In the genomic region with DNA sequence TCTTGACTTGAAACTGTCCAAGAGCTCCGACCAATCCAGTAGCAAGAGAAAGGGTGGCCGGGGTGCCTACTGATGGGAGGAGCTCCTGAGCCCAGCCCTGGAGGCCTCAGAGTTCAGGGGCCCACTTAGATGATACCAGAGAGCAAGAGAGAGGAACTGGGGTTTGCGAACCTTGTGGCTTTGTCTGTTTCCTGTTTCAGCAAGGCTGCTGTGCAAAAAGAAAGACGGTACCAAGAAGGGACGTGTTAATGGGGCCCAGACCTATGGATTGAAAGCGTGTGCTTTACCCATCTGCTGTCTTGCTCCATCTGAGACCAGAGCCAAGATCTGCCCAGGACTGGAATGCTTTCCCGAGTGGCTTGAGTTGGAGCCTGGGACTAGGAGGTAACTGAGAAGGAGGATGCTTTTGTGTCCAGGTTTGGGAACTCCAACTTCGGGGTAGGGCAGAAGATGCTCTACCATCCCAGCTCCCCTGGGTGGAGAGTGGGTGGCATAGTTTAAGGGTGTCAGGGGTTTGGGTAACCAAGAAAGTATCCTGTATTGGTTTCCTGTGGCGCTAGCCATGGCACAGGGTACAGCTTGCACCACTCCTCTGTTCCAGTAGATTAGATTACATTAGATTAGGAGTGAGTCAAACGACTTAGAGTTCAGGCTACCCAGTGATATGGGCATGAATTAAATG, we compare ENCODE assay signal across 8 cellular contexts. TPM values are rescaled to one million over a fixed set of nuclear protein-coding genes. Genes with fewer than 3 reads are reported as not detected.
DNase-seq lines count a peak whose midpoint lies in the region; ATAC-seq and TF ChIP-seq lines count a peak whose summit lies in the region.

Gene TRAF3IP3 (plus strand): TSS at position 128 of the 682 bp plus-strand sequence. CDS start 3,987 bp downstream, outside the sequence.

- H3K27ac Mint-ChIP-seq in activated T-helper 1 cell treated with anti-CD3 and anti-CD28 coated beads, Interleukin-12 subunit alpha, Interleukin-12 subunit beta, Interleukin-2, Interleukin-4 antibody, amounts not matched to agents 30 ng/mL and 10 ng/mL and 1 ng/mL, durations not matched to agents 14 hours and 24 hours and 36 hours, result peak within 1 kb of the TSS; percentile 98

- H3K9me3 ChIP-seq in OCI-LY1 (ENCODE audit: low read length), result no peaks in the 10 kb centered on the region
- no peaks in the 10 kb centered on the region for H3K9me3 ChIP-seq in mucosa of stomach (ENCODE audit: control insufficient read depth, low read length)
- no peaks in the 10 kb centered on the region for H3K9me3 ChIP-seq in thyroid gland

- no peaks in the 10 kb centered on the region for H3K9me2 ChIP-seq in OCI-LY1 (ENCODE audit: low read depth, low read length)

- H3K36me3 ChIP-seq in OCI-LY1 (ENCODE audit: insufficient read depth, low read length), result no peaks in the 10 kb centered on the region
- H3K36me3 ChIP-seq in mucosa of stomach (ENCODE audit: control insufficient read depth, insufficient read depth, low read length), result no peaks in the 10 kb centered on the region
- no peaks in the 10 kb centered on the region for H3K36me3 ChIP-seq in thyroid gland

- peak; percentile 50 for TF ChIP-seq POLR2A in GM15510 (IDR thresholded peaks at IDR 0.05; ENCODE audit: borderline replicate concordance, extremely low read depth, insufficient read length)
- no peak for TF ChIP-seq POLR2A in thyroid gland (IDR thresholded peaks at IDR 0.05)

- intact Hi-C loops in activated T-helper 1 cell treated with anti-CD3 and anti-CD28 coated beads, Interleukin-12 subunit alpha, Interleukin-12 subunit beta, Interleukin-2, Interleukin-4 antibody, amounts not matched to agents 30 ng/mL and 10 ng/mL and 1 ng/mL, durations not matched to agents 14 hours and 24 hours and 36 hours (cut with micrococcal nuclease), result loop anchor here (1.0 to 10.0 kb wide), 7 partner anchors 12 to 1921 kb away; partner anchors contain the start of genes C1orf74, NEK2 and UTP25
- intact Hi-C loops in thyroid gland (cut with DNase I), result no loop called here

- H3K9me3 Mint-ChIP-seq in activated T-helper 1 cell treated with anti-CD3 and anti-CD28 coated beads, Interleukin-12 subunit alpha, Interleukin-12 subunit beta, Interleukin-2, Interleukin-4 antibody, amounts not matched to agents 30 ng/mL and 10 ng/mL and 1 ng/mL, durations not matched to agents 14 hours and 24 hours and 36 hours, result no peaks in the 10 kb centered on the region

- H3K79me2 ChIP-seq in OCI-LY1 (ENCODE audit: insufficient read depth, low read length), result no peaks in the 10 kb centered on the region

- H3K4me1 Mint-ChIP-seq in activated T-helper 1 cell treated with anti-CD3 and anti-CD28 coated beads, Interleukin-12 subunit alpha, Interleukin-12 subunit beta, Interleukin-2, Interleukin-4 antibody, amounts not matched to agents 30 ng/mL and 10 ng/mL and 1 ng/mL, durations not matched to agents 14 hours and 24 hours and 36 hours (ENCODE audit: low read depth), result peaks cover 80% of the 10 kb centered on the region

- no peak for TF ChIP-seq CTCF in OCI-LY1 (IDR thresholded peaks at IDR 0.05; ENCODE audit: low read length)
- no peak for TF ChIP-seq CTCF in thyroid gland (IDR thresholded peaks at IDR 0.05)
- no peak for TF ChIP-seq CTCF in foreskin fibroblast (IDR thresholded peaks at IDR 0.05; ENCODE audit: low read depth, low read length)

- H3F3A ChIP-seq in OCI-LY1 (ENCODE audit: insufficient read depth, low read length), result no peaks in the 10 kb centered on the region

- no peaks in the 10 kb centered on the region for H4K20me1 ChIP-seq in OCI-LY1 (ENCODE audit: insufficient read depth, low read length)

- ATAC-seq in HG02642 (IDR thresholded peaks at IDR 0.05; ENCODE audit: poor library complexity, unreplicated experiment), result peak; percentile 83

- 70 to 75% methylated on average over 10 of the region's 10 CpGs for WGBS in thyroid gland, 2 donors

- peak within 1 kb of the TSS; percentile 99 for H3K4me3 Mint-ChIP-seq in activated T-helper 1 cell treated with anti-CD3 and anti-CD28 coated beads, Interleukin-12 subunit alpha, Interleukin-12 subunit beta, Interleukin-2, Interleukin-4 antibody, amounts not matched to agents 30 ng/mL and 10 ng/mL and 1 ng/mL, durations not matched to agents 14 hours and 24 hours and 36 hours

- H3K27ac ChIP-seq in OCI-LY1 (ENCODE audit: low read depth, low read length, poor library complexity, severe bottlenecking) (peak within 1 kb of the TSS; percentile 36), thyroid gland (no peak within 1 kb of the TSS)

- H3K4me3 ChIP-seq in OCI-LY1 (ENCODE audit: low read depth, low read length, poor library complexity, severe bottlenecking), result peak within 1 kb of the TSS; percentile 38
- no peak within 1 kb of the TSS for H3K4me3 ChIP-seq in mucosa of stomach (ENCODE audit: low read length)
- H3K4me3 ChIP-seq in thyroid gland (replicated peaks in 1 of 3), result no peak within 1 kb of the TSS
- H3K4me3 ChIP-seq in foreskin fibroblast (ENCODE audit: low read depth in 1 of 2, low read length in 2 of 2), result no peak within 1 kb of the TSS

- H2AFZ ChIP-seq in OCI-LY1 (ENCODE audit: low read length), result 0 out of 2 replicates have a peak within 1 kb of the TSS, but pooled peaks have one; percentile 16

- DNase-seq in activated T-helper 1 cell treated with anti-CD3 and anti-CD28 coated beads, Interleukin-12 subunit alpha, Interleukin-12 subunit beta, Interleukin-2, Interleukin-4 antibody, amounts not matched to agents 30 ng/mL and 10 ng/mL and 1 ng/mL, durations not matched to agents 14 hours and 24 hours and 36 hours (ENCODE audit: low spot score), result peak; percentile 74
- DNase-seq in NCI-H2081 treated with DMSO at 0.1 percent for 48 hours (lab: John Stamatoyannopoulos, UW) (no peak), thyroid gland (no peak), foreskin fibroblast (no peak)

- no peaks in the 10 kb centered on the region for H3K27me3 ChIP-seq in OCI-LY1 (ENCODE audit: insufficient read depth, low read length)
- H3K27me3 ChIP-seq in mucosa of stomach (ENCODE audit: control insufficient read depth, insufficient read depth, low read length), result no peaks in the 10 kb centered on the region
- H3K27me3 ChIP-seq in thyroid gland, result no peaks in the 10 kb centered on the region

- H3K4me1 ChIP-seq in OCI-LY1 (ENCODE audit: insufficient read depth, low read length, severe bottlenecking) (peaks cover 22% of the 10 kb centered on the region), mucosa of stomach (ENCODE audit: control insufficient read depth, insufficient read depth, low read length) (peaks cover 6% of the 10 kb centered on the region), thyroid gland (no peaks in the 10 kb centered on the region)

- peak within 1 kb of the TSS; percentile 49 for H3K4me2 ChIP-seq in OCI-LY1 (ENCODE audit: low read length)

- H3K27me3 Mint-ChIP-seq in activated T-helper 1 cell treated with anti-CD3 and anti-CD28 coated beads, Interleukin-12 subunit alpha, Interleukin-12 subunit beta, Interleukin-2, Interleukin-4 antibody, amounts not matched to agents 30 ng/mL and 10 ng/mL and 1 ng/mL, durations not matched to agents 14 hours and 24 hours and 36 hours (ENCODE audit: insufficient read depth), result no peaks in the 10 kb centered on the region

- H3K9ac ChIP-seq in OCI-LY1 (ENCODE audit: low read length) (peak within 1 kb of the TSS; percentile 40; the same call in 1 of the 2 replicates), mucosa of stomach (ENCODE audit: low read length) (peak within 1 kb of the TSS; percentile 17)

- H3K36me3 Mint-ChIP-seq in activated T-helper 1 cell treated with anti-CD3 and anti-CD28 coated beads, Interleukin-12 subunit alpha, Interleukin-12 subunit beta, Interleukin-2, Interleukin-4 antibody, amounts not matched to agents 30 ng/mL and 10 ng/mL and 1 ng/mL, durations not matched to agents 14 hours and 24 hours and 36 hours (ENCODE audit: low read depth), result peaks cover 56% of the 10 kb centered on the region

RNA-seq across cellular contexts. Expression of gene TRAF3IP3, which starts in this region (rescaled TPM):
- 378 and 384 TPM in 2 replicates for total RNA-seq in activated T-helper 1 cell treated with anti-CD3 and anti-CD28 coated beads, Interleukin-12 subunit alpha, Interleukin-12 subunit beta, Interleukin-2, Interleukin-4 antibody, amounts not matched to agents 30 ng/mL and 10 ng/mL and 1 ng/mL, durations not matched to agents 14 hours and 24 hours and 36 hours
- total RNA-seq in thyroid gland, result 1 to 10 TPM in 3 of 4 donors, under 1 TPM in 1; 0.93 to 2.8 (median 2.3) TPM

Comparison
In these comparisons a context has a peak if more than half of its experiments do, and no peak if none do; other contexts are left out.
1. RNA of gene TRAF3IP3 (total RNA-seq): 378 to 384 TPM in activated T-helper 1 cell treated with anti-CD3 and anti-CD28 coated beads, Interleukin-12 subunit alpha, Interleukin-12 subunit beta, Interleukin-2, Interleukin-4 antibody, amounts not matched to agents 30 ng/mL and 10 ng/mL and 1 ng/mL, durations not matched to agents 14 hours and 24 hours and 36 hours; 0.93 to 2.8 TPM in thyroid gland; every median in the first group is over 10 times any median in the second.